ENCODE assay signal across 20 cellular contexts in genomic region chr2:28442328-28442727, GRCh38.
"Had no signal": no experiment of that assay in that cellular context is flagged by ENCODE, and none has a peak within 500 bp of the region (broad histone marks: within the 10 kb centered on the region; RNA-seq: fewer than 3 reads in every experiment).

No MANE protein-coding gene starts in this region.

- H3K79me2 ChIP-seq: parathyroid adenoma had no signal

- H2AFZ ChIP-seq: parathyroid adenoma had no signal

- H3K4me1 ChIP-seq: parathyroid adenoma, testis had no signal

- H3K9me3 Mint-ChIP-seq: naive thymus-derived CD8-positive, alpha-beta T cell; type B pancreatic cell had no signal

- H3K27me3 Mint-ChIP-seq: activated naive CD8-positive, alpha-beta T cell treated with anti-CD3 and anti-CD28 coated beads for 36 hours; stimulated activated memory B cell treated with anti-CD40 and anti-IgM and Interleukin-4, amounts not matched to agents 10 μg/mL and 1 μg/mL and 100 μg/mL, for 72 hours had no signal

- H3K27ac Mint-ChIP-seq: activated naive CD8-positive, alpha-beta T cell treated with anti-CD3 and anti-CD28 coated beads for 36 hours; endodermal cell; stimulated activated memory B cell treated with anti-CD40 and anti-IgM and Interleukin-4, amounts not matched to agents 10 μg/mL and 1 μg/mL and 100 μg/mL, for 72 hours; type B pancreatic cell had no signal

- H3K9ac ChIP-seq: parathyroid adenoma had no signal

- H3K27me3 ChIP-seq: heart right ventricle, neutrophil, testis had no signal

- DNase-seq: activated CD4-positive, alpha-beta T cell treated with anti-CD3 and anti-CD28 coated beads for 1 hour; activated CD4-positive, alpha-beta T cell treated with anti-CD3 and anti-CD28 coated beads, Interleukin-2, amount 50 U/mL, for 48 hours; activated naive CD4-positive, alpha-beta T cell; activated naive CD8-positive, alpha-beta T cell treated with anti-CD3 and anti-CD28 coated beads for 36 hours; amniotic stem cell; caudate nucleus; endodermal cell; erythroblast; heart right ventricle; immature natural killer cell; naive thymus-derived CD8-positive, alpha-beta T cell; stimulated activated CD4-positive, alpha-beta T cell treated with anti-CD3 and anti-CD28 coated beads, Interleukin-4, amount 100 ng/mL, for 24 hours; T-helper 2 cell; testis had no signal

- H3K36me3 ChIP-seq: heart right ventricle, neutrophil had no signal

- H3K4me2 ChIP-seq: smooth muscle cell had no signal

- H3K27ac ChIP-seq: heart right ventricle, neutrophil, parathyroid adenoma, testis, VCaP had no signal

- H3K4me3 ChIP-seq: heart right ventricle, smooth muscle cell, testis had no signal

- H3K4me1 Mint-ChIP-seq: stimulated activated memory B cell treated with anti-CD40 and anti-IgM and Interleukin-4, amounts not matched to agents 10 μg/mL and 1 μg/mL and 100 μg/mL, for 72 hours had no signal

- H3K36me3 Mint-ChIP-seq: activated naive CD8-positive, alpha-beta T cell treated with anti-CD3 and anti-CD28 coated beads for 36 hours; naive thymus-derived CD8-positive, alpha-beta T cell; stimulated activated memory B cell treated with anti-CD40 and anti-IgM and Interleukin-4, amounts not matched to agents 10 μg/mL and 1 μg/mL and 100 μg/mL, for 72 hours; type B pancreatic cell had no signal

- H3K4me3 Mint-ChIP-seq: activated naive CD8-positive, alpha-beta T cell treated with anti-CD3 and anti-CD28 coated beads for 36 hours; endodermal cell; naive thymus-derived CD8-positive, alpha-beta T cell; stimulated activated memory B cell treated with anti-CD40 and anti-IgM and Interleukin-4, amounts not matched to agents 10 μg/mL and 1 μg/mL and 100 μg/mL, for 72 hours; type B pancreatic cell had no signal

- H3K9me3 ChIP-seq: heart right ventricle, neutrophil, testis had no signal
